In the genomic region with DNA sequence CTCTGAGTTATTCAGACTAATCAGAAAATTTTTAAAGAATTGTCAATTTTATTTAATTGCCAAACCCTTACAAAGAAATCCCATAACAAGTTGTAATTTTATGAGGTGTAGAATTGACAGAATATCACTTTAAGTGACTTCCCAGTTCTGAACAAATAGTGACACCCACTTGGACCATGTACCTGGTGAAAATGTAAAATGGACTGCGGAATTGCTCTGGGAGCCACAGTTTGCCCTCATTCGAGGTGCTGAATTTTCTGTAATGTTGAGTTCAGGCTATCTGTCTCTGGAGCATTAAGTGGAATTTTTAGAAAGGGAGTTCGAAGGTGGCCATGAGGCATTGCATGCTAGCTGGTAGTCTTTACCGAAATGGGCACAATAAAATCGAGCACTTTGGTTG, we compare ENCODE assay signal across 17 cellular contexts. TPM values are rescaled to one million over a fixed set of nuclear protein-coding genes. Genes with fewer than 3 reads are reported as not detected.
DNase-seq lines count a peak whose midpoint lies in the region; ATAC-seq and TF ChIP-seq lines count a peak whose summit lies in the region.
"Had no signal": no experiment of that assay in that cellular context is flagged by ENCODE, and none has a peak within 500 bp of the region (broad histone marks: within the 10 kb centered on the region; RNA-seq: fewer than 3 reads in every experiment).

No MANE protein-coding gene starts in this region.

- H2AFZ ChIP-seq in GM23338: no peak overlapping the region
- H2AFZ ChIP-seq: GM23248 had no signal

- no peak for TF ChIP-seq CTCF in GM23338 (conservative IDR thresholded peaks at IDR 0.05; ENCODE audit: low read depth in 2 of 2)

- H3K36me3 ChIP-seq in GM23338 (ENCODE audit: insufficient read depth): no peaks in the 10 kb centered on the region

- H3K9me2 ChIP-seq in GM23338 (ENCODE audit: insufficient read depth): peaks cover 9% of the 10 kb centered on the region; the same call in 1 of the 2 replicates

- peak overlapping the region; percentile 73 for H3K4me2 ChIP-seq in GM23338

- H3F3A ChIP-seq in GM23338 (replicated peaks; ENCODE audit: low read depth): no peaks in the 10 kb centered on the region

- H3K27ac ChIP-seq in GM23338 (ENCODE audit: low read depth): no peak overlapping the region
- H3K27ac ChIP-seq in caudate nucleus (ENCODE audit: low read depth, low read length): peak overlapping the region; percentile 31
- H3K27ac ChIP-seq: GM23248, HL-60 had no signal

- H4K20me1 ChIP-seq in GM23338 (replicated peaks; ENCODE audit: insufficient read depth): peaks cover 9% of the 10 kb centered on the region; the same call in 1 of the 2 replicates

- no peak overlapping the region for H3K4me3 Mint-ChIP-seq in GM23338
- H3K4me3 Mint-ChIP-seq: IgD-negative memory B cell had no signal

- H3K79me2 ChIP-seq in GM23338 (replicated peaks; ENCODE audit: insufficient read depth): peaks cover 37% of the 10 kb centered on the region

- peaks cover 16% of the 10 kb centered on the region for H3K27me3 Mint-ChIP-seq in GM23338 (ENCODE audit: insufficient read depth, low read depth, poor library complexity)

- H3K4me1 ChIP-seq in GM23338 (ENCODE audit: insufficient read depth): peaks cover 65% of the 10 kb centered on the region

- peaks cover 14% of the 10 kb centered on the region for H3K27me3 ChIP-seq in GM23338 (ENCODE audit: insufficient read depth)
- H3K27me3 ChIP-seq: BE2C had no signal

- H3K4me3 ChIP-seq in GM23338: no peak overlapping the region; the same call in 1 of the 2 replicates
- H3K4me3 ChIP-seq: GM23248 had no signal

- H3K27ac Mint-ChIP-seq in GM23338: no peak overlapping the region
- H3K27ac Mint-ChIP-seq: CD4-positive, CD25-positive, alpha-beta regulatory T cell; IgD-negative memory B cell had no signal

- no peak for TF ChIP-seq POLR2A in erythroblast (IDR thresholded peaks at IDR 0.05; ENCODE audit: low read length)

- DNase-seq in GM23338 (ENCODE audit: low spot score) (no peak), caudate nucleus (lab: John Stamatoyannopoulos, UW) (no peak), left lobe of liver (ENCODE audit: low spot score) (no peak), erythroblast (lab: John Stamatoyannopoulos, UW) (no peak), HuH-7.5 (ENCODE audit: low spot score) (no peak), NCI-H524 treated with DMSO at 0.1 percent for 48 hours (lab: John Stamatoyannopoulos, UW) (no peak)
- DNase-seq: ACHN; BE2C; CD4-positive, CD25-positive, alpha-beta regulatory T cell; CD8-positive, alpha-beta memory T cell; COR-L47; DMS 273 treated with DMSO at 0.1 percent for 48 hours; GDM1; GM23248; HCEC 1CT had no signal

- peaks cover 60% of the 10 kb centered on the region for H3K4me1 Mint-ChIP-seq in GM23338

- no peaks in the 10 kb centered on the region for H3K9me3 Mint-ChIP-seq in GM23338
- H3K9me3 Mint-ChIP-seq: CD8-positive, alpha-beta memory T cell; IgD-negative memory B cell had no signal

- no peaks in the 10 kb centered on the region for H3K36me3 Mint-ChIP-seq in GM23338 (ENCODE audit: low read depth)
- H3K36me3 Mint-ChIP-seq: CD4-positive, CD25-positive, alpha-beta regulatory T cell; CD8-positive, alpha-beta memory T cell; IgD-negative memory B cell had no signal

- ATAC-seq in GM23338 (no peak), left lobe of liver (peak; percentile 43)

TF ChIP-seq in GM23338, 12 proteins besides CTCF, POLR2A, EP300 and RAD21 (continues in another document):
- no peak for TF ChIP-seq ETS1 (IDR thresholded peaks at IDR 0.05)
- TF ChIP-seq STAT1 (IDR thresholded peaks at IDR 0.05; ENCODE audit: unreplicated experiment): no peak
- no peak for TF ChIP-seq NANOG (IDR thresholded peaks at IDR 0.05; ENCODE audit: borderline replicate concordance)
- no peak for TF ChIP-seq ZNF331 (CRISPR knock-in tag; IDR thresholded peaks at IDR 0.05; ENCODE audit: low read depth)
- no peak for TF ChIP-seq ZNF114 (CRISPR knock-in tag; IDR thresholded peaks at IDR 0.05)
- TF ChIP-seq, protein P1, sequence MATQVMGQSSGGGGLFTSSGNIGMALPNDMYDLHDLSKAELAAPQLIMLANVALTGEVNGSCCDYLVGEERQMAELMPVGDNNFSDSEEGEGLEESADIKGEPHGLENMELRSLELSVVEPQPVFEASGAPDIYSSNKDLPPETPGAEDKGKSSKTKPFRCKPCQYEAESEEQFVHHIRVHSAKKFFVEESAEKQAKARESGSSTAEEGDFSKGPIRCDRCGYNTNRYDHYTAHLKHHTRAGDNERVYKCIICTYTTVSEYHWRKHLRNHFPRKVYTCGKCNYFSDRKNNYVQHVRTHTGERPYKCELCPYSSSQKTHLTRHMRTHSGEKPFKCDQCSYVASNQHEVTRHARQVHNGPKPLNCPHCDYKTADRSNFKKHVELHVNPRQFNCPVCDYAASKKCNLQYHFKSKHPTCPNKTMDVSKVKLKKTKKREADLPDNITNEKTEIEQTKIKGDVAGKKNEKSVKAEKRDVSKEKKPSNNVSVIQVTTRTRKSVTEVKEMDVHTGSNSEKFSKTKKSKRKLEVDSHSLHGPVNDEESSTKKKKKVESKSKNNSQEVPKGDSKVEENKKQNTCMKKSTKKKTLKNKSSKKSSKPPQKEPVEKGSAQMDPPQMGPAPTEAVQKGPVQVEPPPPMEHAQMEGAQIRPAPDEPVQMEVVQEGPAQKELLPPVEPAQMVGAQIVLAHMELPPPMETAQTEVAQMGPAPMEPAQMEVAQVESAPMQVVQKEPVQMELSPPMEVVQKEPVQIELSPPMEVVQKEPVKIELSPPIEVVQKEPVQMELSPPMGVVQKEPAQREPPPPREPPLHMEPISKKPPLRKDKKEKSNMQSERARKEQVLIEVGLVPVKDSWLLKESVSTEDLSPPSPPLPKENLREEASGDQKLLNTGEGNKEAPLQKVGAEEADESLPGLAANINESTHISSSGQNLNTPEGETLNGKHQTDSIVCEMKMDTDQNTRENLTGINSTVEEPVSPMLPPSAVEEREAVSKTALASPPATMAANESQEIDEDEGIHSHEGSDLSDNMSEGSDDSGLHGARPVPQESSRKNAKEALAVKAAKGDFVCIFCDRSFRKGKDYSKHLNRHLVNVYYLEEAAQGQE (IDR thresholded peaks at IDR 0.05; ENCODE audit: unreplicated experiment): no peak
- TF ChIP-seq JUNB (IDR thresholded peaks at IDR 0.05; ENCODE audit: unreplicated experiment): no peak
- no peak for TF ChIP-seq EZH2 (IDR thresholded peaks at IDR 0.05; ENCODE audit: low read depth, unreplicated experiment)
- TF ChIP-seq CREB1 (CRISPR knock-in tag; IDR thresholded peaks at IDR 0.05; ENCODE audit: low read depth): no peak
- no peak for TF ChIP-seq EZH2phosphoT487 (IDR thresholded peaks at IDR 0.05; ENCODE audit: unreplicated experiment)

RNA-seq across cellular contexts. Expression of gene GNAO1, which starts 5.1 kb away (rescaled TPM):
- 20.0 and 24.8 TPM in 2 replicates for total RNA-seq in GM23338 (2014; rRNA removed; shearing (Covaris generic))
- 6.5 and 7.5 TPM in 2 replicates for polyA plus RNA-seq in GM23338 (2016; fragmentation: Nextera tagmentation; extraction: Ambion mirVana)
- 24.4 TPM for total RNA-seq in left lobe of liver
- polyA plus RNA-seq: CD4-positive, CD25-positive, alpha-beta regulatory T cell had no signal
